9 cellular contexts compared by ENCODE assay signal in genomic region chr1:208654241-208654640, GRCh38.
DNase-seq lines count a peak whose midpoint lies in the region; ATAC-seq and TF ChIP-seq lines count a peak whose summit lies in the region.
"Had no signal": no experiment of that assay in that cellular context is flagged by ENCODE, and none has a peak within 500 bp of the region (broad histone marks: within the 10 kb centered on the region; RNA-seq: fewer than 3 reads in every experiment).

No MANE protein-coding gene starts in this region.

- H3K36me3 Mint-ChIP-seq in T-helper 17 cell (ENCODE audit: low read depth): no peaks in the 10 kb centered on the region
- H3K36me3 Mint-ChIP-seq in natural killer cell treated with Interleukin-12 subunit alpha and Interleukin-12 subunit beta and Interleukin-15 and Interleukin-18, amount 100 ng/mL, for 72 hours: no peaks in the 10 kb centered on the region

- no peaks in the 10 kb centered on the region for H3F3A ChIP-seq in GM23248 (ENCODE audit: insufficient read depth)

- H3K4me1 Mint-ChIP-seq in T-helper 17 cell: no peaks in the 10 kb centered on the region
- H3K4me1 Mint-ChIP-seq in natural killer cell treated with Interleukin-12 subunit alpha and Interleukin-12 subunit beta and Interleukin-15 and Interleukin-18, amount 100 ng/mL, for 72 hours (ENCODE audit: low read depth in 2 of 2): no peaks in the 10 kb centered on the region

- H3K4me1 ChIP-seq in GM23248 (ENCODE audit: insufficient read depth): no peaks in the 10 kb centered on the region
- no peaks in the 10 kb centered on the region for H3K4me1 ChIP-seq in OCI-LY7 (ENCODE audit: insufficient read depth, low read length, poor library complexity, severe bottlenecking)
- H3K4me1 ChIP-seq in Peyer's patch: no peaks in the 10 kb centered on the region

- H3K4me3 ChIP-seq in GM23248 (no peak overlapping the region), OCI-LY7 (ENCODE audit: low read depth, low read length, poor library complexity, severe bottlenecking) (no peak overlapping the region), foreskin fibroblast (ENCODE audit: low read depth in 1 of 2, low read length in 2 of 2) (no peak overlapping the region), Peyer's patch (no peak overlapping the region)

- H3K27me3 ChIP-seq in GM23248 (replicated peaks; ENCODE audit: insufficient read depth) (no peaks in the 10 kb centered on the region; the same call in 1 of the 2 replicates), Peyer's patch (no peaks in the 10 kb centered on the region)

- no peak overlapping the region for H2AFZ ChIP-seq in GM23248
- no peak overlapping the region for H2AFZ ChIP-seq in OCI-LY7 (ENCODE audit: low read length)

- TF ChIP-seq POLR2A in Peyer's patch (IDR thresholded peaks at IDR 0.05): no peak

- no peak overlapping the region for H3K27ac Mint-ChIP-seq in T-helper 17 cell
- H3K27ac Mint-ChIP-seq in natural killer cell treated with Interleukin-12 subunit alpha and Interleukin-12 subunit beta and Interleukin-15 and Interleukin-18, amount 100 ng/mL, for 72 hours: no peak overlapping the region

- no peaks in the 10 kb centered on the region for H3K9me2 ChIP-seq in GM23248 (ENCODE audit: insufficient read depth)
- H3K9me2 ChIP-seq in OCI-LY7 (ENCODE audit: insufficient read depth, low read length): no peaks in the 10 kb centered on the region

- H3K9me3 ChIP-seq in GM23248 (ENCODE audit: low read depth) (no peaks in the 10 kb centered on the region), OCI-LY7 (ENCODE audit: low read length) (no peaks in the 10 kb centered on the region), Peyer's patch (no peaks in the 10 kb centered on the region), T-helper 17 cell (ENCODE audit: control insufficient read depth, low read length, poor library complexity, severe bottlenecking) (no peaks in the 10 kb centered on the region)

- no TSS peak for BruUV-seq in OCI-LY7 (replicated peaks; lab: Mats Ljungman, UMichigan)

- intact Hi-C loops in OCI-LY7 (cut with micrococcal nuclease; ENCODE audit: unreplicated experiment): loop anchor here (5.0 kb wide), 1 partner anchor 538 kb away; no protein-coding TSS in a partner anchor

- in situ Hi-C loops in GM23248 (cut with MboI): no loop called here

- POLR2A ChIA-PET in OCI-LY7 (lab: Charles Lee): no interaction called here

- no peak overlapping the region for H3K4me3 Mint-ChIP-seq in T-helper 17 cell
- no peak overlapping the region for H3K4me3 Mint-ChIP-seq in natural killer cell treated with Interleukin-12 subunit alpha and Interleukin-12 subunit beta and Interleukin-15 and Interleukin-18, amount 100 ng/mL, for 72 hours

- no peak overlapping the region for H3K9ac ChIP-seq in GM23248

- no peaks in the 10 kb centered on the region for H3K9me3 Mint-ChIP-seq in natural killer cell treated with Interleukin-12 subunit alpha and Interleukin-12 subunit beta and Interleukin-15 and Interleukin-18, amount 100 ng/mL, for 72 hours

- 26 to 30% methylated on average over 3 of the region's 3 CpGs for WGBS in GM23248 (ENCODE audit: low coverage in 1 of 2, low lambda C conversion rate in 2 of 2, missing lambda C conversion rate in 2 of 2), 2 experiments

- CTCF ChIA-PET in OCI-LY7 (lab: Charles Lee; ENCODE audit: unreplicated experiment): no interaction called here

- H3K27ac ChIP-seq in GM23248: no peak overlapping the region
- no peak overlapping the region for H3K27ac ChIP-seq in OCI-LY7 (ENCODE audit: low read depth, low read length, poor library complexity, severe bottlenecking)
- H3K27ac ChIP-seq in Peyer's patch: no peak overlapping the region

- H3K36me3 ChIP-seq in GM23248 (ENCODE audit: low read depth): no peaks in the 10 kb centered on the region
- no peaks in the 10 kb centered on the region for H3K36me3 ChIP-seq in OCI-LY7 (ENCODE audit: insufficient read depth, low read length)
- no peaks in the 10 kb centered on the region for H3K36me3 ChIP-seq in Peyer's patch

- no peak overlapping the region for H3K4me2 ChIP-seq in GM23248 (ENCODE audit: unreplicated experiment)
- H3K4me2 ChIP-seq in OCI-LY7 (ENCODE audit: low read length): no peak overlapping the region

- no peak for ATAC-seq in GM18868 (IDR thresholded peaks at IDR 0.05; ENCODE audit: unreplicated experiment)
- no peak for ATAC-seq in T-helper 17 cell
- no peak for ATAC-seq in natural killer cell treated with Interleukin-12 subunit alpha and Interleukin-12 subunit beta and Interleukin-15 and Interleukin-18, amount 100 ng/mL, for 72 hours

- no peak for DNase-seq in AG09319 (ENCODE audit: extremely low read depth, low read depth)
- DNase-seq in GM23248: peak; percentile 53
- peak; percentile 1 for DNase-seq in OCI-LY7 (ENCODE audit: low spot score)
- peak; percentile 2 to 39 for DNase-seq in foreskin fibroblast
- no peak for DNase-seq in Peyer's patch
- no peak for DNase-seq in T-helper 17 cell
- no peak for DNase-seq in natural killer cell treated with Interleukin-12 subunit alpha and Interleukin-12 subunit beta and Interleukin-15 and Interleukin-18, amount 100 ng/mL, for 72 hours (ENCODE audit: low spot score)
- DNase-seq: T1000 had no signal

- no peaks in the 10 kb centered on the region for H3K79me2 ChIP-seq in GM23248 (ENCODE audit: insufficient read depth)
- no peaks in the 10 kb centered on the region for H3K79me2 ChIP-seq in OCI-LY7 (ENCODE audit: insufficient read depth, low read depth, low read length)

- H4K20me1 ChIP-seq in GM23248 (ENCODE audit: insufficient read depth) (no peaks in the 10 kb centered on the region), OCI-LY7 (ENCODE audit: insufficient read depth, low read length) (no peaks in the 10 kb centered on the region)

- peaks cover 26% of the 10 kb centered on the region for H3K27me3 Mint-ChIP-seq in T-helper 17 cell
- no peaks in the 10 kb centered on the region for H3K27me3 Mint-ChIP-seq in natural killer cell treated with Interleukin-12 subunit alpha and Interleukin-12 subunit beta and Interleukin-15 and Interleukin-18, amount 100 ng/mL, for 72 hours

- TF ChIP-seq CTCF in AG09319 (IDR thresholded peaks at IDR 0.05; ENCODE audit: low read depth, low read length): peak; percentile 14; the same call in 1 of the 2 replicates
- TF ChIP-seq CTCF in OCI-LY7 (conservative IDR thresholded peaks at IDR 0.05; ENCODE audit: low read length): peak; percentile 70
- TF ChIP-seq CTCF in foreskin fibroblast (IDR thresholded peaks at IDR 0.05; ENCODE audit: low read depth, low read length): peak; percentile 42
- peak in 3 of 6 experiments; percentile 58 to 65 (median 58) for TF ChIP-seq CTCF in Peyer's patch (IDR thresholded peaks at IDR 0.05)

Comparison
In these comparisons a context has a peak if more than half of its experiments do, and no peak if none do; other contexts are left out.
1. DNase-seq: peak in GM23248 (single experiment), OCI-LY7 (single experiment) and foreskin fibroblast (2 of 2); none in AG09319 (single experiment), Peyer's patch (0 of 3), T-helper 17 cell (0 of 3) and natural killer cell treated with Interleukin-12 subunit alpha and Interleukin-12 subunit beta and Interleukin-15 and Interleukin-18, amount 100 ng/mL, for 72 hours (single experiment).